Comparison of ENCODE assay signal across 8 cellular contexts in the genomic region with DNA sequence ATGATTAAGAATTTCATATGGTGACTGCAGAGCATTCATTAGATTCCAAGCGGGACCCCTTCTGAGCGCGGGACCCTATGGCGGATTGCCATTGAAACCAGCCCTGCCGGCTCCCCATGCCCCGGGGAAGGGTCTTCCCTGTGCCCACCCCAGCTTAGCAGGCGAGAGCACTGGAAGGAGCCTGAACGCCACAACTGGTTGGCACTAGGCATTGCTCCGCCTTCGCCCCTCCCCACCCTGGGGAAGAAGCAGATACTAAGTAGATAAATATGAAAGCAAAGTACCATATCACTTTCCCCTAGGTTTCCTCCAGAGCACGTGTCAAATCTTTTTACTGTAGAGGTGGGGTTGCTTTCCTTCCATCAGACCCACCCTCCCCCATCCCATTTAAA.
A peak's percentile ranks its signal among the peaks of the same experiment; 100 is the strongest.
DNase-seq lines count a peak whose midpoint lies in the region; ATAC-seq and TF ChIP-seq lines count a peak whose summit lies in the region.

No MANE protein-coding gene starts in this region.

- no peak for TF ChIP-seq POLR2A in heart left ventricle (IDR thresholded peaks at IDR 0.05)

- intact Hi-C loops in heart left ventricle (cut with DNase I) (no loop called here), posterior cingulate gyrus (cut with DNase I) (loop anchor here (5.0 kb wide), 1 partner anchor 35 kb away; no protein-coding TSS in a partner anchor)

- peaks cover 0 to 19% (median 6%) of the 10 kb centered on the region in 12 donors for H3K4me1 ChIP-seq in heart left ventricle

- no peak overlapping the region for H3K4me3 Mint-ChIP-seq in T-helper 17 cell

- CTCF ChIA-PET in RWPE1 (lab: Yijun Ruan, JAX) = interaction anchor here (1.1 kb wide), 1 partner anchor 27 kb away, joined by 3 read pairs; no protein-coding TSS in a partner anchor

- H3K4me3 ChIP-seq in heart left ventricle = peak overlapping the region in 11 of 12 donors; percentile 28 to 64 (median 56)

- 7 to 14% (median 9%) methylated on average over 10 to 11 of the region's 11 CpGs for WGBS in heart left ventricle, 4 donors

- peaks cover 2% of the 10 kb centered on the region for H3K36me3 Mint-ChIP-seq in T-helper 17 cell (ENCODE audit: low read depth)

- no peak overlapping the region for H3K27ac ChIP-seq in RWPE1
- no peak overlapping the region for H3K27ac ChIP-seq in heart left ventricle

- POLR2A ChIA-PET in RWPE1 (lab: Yijun Ruan, JAX; ENCODE audit: low non-redundant PET) = no interaction called here

- peaks cover 14% of the 10 kb centered on the region for H3K27me3 Mint-ChIP-seq in T-helper 17 cell

- DNase-seq in GM03348 (ENCODE audit: low spot score) (peak; percentile 42), RWPE1 (ENCODE audit: low spot score) (peak; percentile 41), heart left ventricle (no peak), posterior cingulate gyrus (peak in 8 of 10 donors; percentile 27 to 91 (median 45)), T-helper 17 cell (no peak)

- H3K36me3 ChIP-seq in heart left ventricle = no peaks in the 10 kb centered on the region

- ATAC-seq in heart left ventricle (no peak), HG03439 (IDR thresholded peaks at IDR 0.05; ENCODE audit: unreplicated experiment) (no peak), GM18870 (IDR thresholded peaks at IDR 0.05; ENCODE audit: unreplicated experiment) (no peak), T-helper 17 cell (no peak), GM18867 (IDR thresholded peaks at IDR 0.05; ENCODE audit: unreplicated experiment) (no peak)

- H3K9me3 ChIP-seq in heart left ventricle (no peaks in the 10 kb centered on the region), T-helper 17 cell (ENCODE audit: control insufficient read depth, low read length, poor library complexity, severe bottlenecking) (no peaks in the 10 kb centered on the region)

- H3K27ac Mint-ChIP-seq in T-helper 17 cell = no peak overlapping the region

- peaks cover 0 to 29% (median 0%) of the 10 kb centered on the region in 9 donors for H3K27me3 ChIP-seq in heart left ventricle

- peaks cover 5% of the 10 kb centered on the region for H3K4me1 Mint-ChIP-seq in T-helper 17 cell

- no peak for TF ChIP-seq CTCF in RWPE1 (conservative IDR thresholded peaks at IDR 0.05; ENCODE audit: low read depth)
- no peak for TF ChIP-seq CTCF in heart left ventricle (IDR thresholded peaks at IDR 0.05)

Comparison
In these comparisons a context has a peak if more than half of its experiments do, and no peak if none do; other contexts are left out.
1. DNase-seq: peak in GM03348 (single experiment), RWPE1 (single experiment) and posterior cingulate gyrus (8 of 10); none in heart left ventricle (0 of 5) and T-helper 17 cell (0 of 3).